Comparison of ENCODE assay signal across 1 cellular context in the genomic region with DNA sequence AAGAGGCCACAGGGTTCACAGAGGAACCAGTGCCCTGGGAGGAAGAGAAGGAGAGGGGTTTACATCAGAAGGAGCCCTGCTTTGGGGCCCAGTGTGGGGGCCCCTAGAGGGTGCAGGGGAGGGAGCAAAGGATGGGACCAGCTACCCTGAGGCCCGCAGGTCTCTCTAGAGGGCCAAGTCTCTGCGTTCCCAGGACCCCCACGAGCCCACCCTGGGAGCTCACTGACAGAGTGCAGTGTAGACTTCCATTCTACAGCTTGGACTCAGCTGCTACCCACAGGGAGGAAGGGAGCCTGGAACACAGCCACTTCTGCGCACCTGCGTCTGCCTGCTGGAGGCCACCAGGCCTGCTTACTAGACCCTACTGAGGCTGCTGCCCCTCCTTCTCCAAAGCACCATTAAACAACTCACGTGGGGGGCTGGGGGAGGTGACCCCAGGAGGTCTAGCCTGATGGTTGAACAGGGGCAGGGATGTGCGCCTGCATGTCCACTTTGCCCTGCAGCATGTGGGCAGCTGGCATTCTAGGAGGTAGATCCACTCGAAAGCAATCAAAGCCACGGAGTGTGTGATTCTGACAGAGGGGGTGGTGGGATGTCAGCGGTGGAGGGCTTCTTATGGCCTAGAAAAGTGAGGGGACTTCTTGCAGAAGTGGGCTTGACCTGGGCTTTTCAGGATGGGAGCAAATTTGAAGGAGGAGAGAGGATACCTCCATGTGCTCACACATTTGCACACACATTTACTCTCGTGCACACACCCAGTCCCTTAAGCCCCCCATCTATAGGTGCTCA.
TF ChIP-seq lines count a peak whose summit lies in the region.

No MANE protein-coding gene starts in this region.

TF ChIP-seq in HepG2, 621 proteins besides CTCF, POLR2A, EP300 and RAD21 (continued from another document):
- TF ChIP-seq, protein P1, sequence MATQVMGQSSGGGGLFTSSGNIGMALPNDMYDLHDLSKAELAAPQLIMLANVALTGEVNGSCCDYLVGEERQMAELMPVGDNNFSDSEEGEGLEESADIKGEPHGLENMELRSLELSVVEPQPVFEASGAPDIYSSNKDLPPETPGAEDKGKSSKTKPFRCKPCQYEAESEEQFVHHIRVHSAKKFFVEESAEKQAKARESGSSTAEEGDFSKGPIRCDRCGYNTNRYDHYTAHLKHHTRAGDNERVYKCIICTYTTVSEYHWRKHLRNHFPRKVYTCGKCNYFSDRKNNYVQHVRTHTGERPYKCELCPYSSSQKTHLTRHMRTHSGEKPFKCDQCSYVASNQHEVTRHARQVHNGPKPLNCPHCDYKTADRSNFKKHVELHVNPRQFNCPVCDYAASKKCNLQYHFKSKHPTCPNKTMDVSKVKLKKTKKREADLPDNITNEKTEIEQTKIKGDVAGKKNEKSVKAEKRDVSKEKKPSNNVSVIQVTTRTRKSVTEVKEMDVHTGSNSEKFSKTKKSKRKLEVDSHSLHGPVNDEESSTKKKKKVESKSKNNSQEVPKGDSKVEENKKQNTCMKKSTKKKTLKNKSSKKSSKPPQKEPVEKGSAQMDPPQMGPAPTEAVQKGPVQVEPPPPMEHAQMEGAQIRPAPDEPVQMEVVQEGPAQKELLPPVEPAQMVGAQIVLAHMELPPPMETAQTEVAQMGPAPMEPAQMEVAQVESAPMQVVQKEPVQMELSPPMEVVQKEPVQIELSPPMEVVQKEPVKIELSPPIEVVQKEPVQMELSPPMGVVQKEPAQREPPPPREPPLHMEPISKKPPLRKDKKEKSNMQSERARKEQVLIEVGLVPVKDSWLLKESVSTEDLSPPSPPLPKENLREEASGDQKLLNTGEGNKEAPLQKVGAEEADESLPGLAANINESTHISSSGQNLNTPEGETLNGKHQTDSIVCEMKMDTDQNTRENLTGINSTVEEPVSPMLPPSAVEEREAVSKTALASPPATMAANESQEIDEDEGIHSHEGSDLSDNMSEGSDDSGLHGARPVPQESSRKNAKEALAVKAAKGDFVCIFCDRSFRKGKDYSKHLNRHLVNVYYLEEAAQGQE (IDR thresholded peaks at IDR 0.05; ENCODE audit: borderline replicate concordance in 1 of 2, low read depth in 1 of 2, low read length in 2 of 2): no peak
- TF ChIP-seq, protein P2, sequence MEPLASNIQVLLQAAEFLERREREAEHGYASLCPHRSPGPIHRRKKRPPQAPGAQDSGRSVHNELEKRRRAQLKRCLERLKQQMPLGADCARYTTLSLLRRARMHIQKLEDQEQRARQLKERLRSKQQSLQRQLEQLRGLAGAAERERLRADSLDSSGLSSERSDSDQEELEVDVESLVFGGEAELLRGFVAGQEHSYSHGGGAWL (CRISPR knock-in tag; IDR thresholded peaks at IDR 0.05): no peak
- TF ChIP-seq, protein P3, sequence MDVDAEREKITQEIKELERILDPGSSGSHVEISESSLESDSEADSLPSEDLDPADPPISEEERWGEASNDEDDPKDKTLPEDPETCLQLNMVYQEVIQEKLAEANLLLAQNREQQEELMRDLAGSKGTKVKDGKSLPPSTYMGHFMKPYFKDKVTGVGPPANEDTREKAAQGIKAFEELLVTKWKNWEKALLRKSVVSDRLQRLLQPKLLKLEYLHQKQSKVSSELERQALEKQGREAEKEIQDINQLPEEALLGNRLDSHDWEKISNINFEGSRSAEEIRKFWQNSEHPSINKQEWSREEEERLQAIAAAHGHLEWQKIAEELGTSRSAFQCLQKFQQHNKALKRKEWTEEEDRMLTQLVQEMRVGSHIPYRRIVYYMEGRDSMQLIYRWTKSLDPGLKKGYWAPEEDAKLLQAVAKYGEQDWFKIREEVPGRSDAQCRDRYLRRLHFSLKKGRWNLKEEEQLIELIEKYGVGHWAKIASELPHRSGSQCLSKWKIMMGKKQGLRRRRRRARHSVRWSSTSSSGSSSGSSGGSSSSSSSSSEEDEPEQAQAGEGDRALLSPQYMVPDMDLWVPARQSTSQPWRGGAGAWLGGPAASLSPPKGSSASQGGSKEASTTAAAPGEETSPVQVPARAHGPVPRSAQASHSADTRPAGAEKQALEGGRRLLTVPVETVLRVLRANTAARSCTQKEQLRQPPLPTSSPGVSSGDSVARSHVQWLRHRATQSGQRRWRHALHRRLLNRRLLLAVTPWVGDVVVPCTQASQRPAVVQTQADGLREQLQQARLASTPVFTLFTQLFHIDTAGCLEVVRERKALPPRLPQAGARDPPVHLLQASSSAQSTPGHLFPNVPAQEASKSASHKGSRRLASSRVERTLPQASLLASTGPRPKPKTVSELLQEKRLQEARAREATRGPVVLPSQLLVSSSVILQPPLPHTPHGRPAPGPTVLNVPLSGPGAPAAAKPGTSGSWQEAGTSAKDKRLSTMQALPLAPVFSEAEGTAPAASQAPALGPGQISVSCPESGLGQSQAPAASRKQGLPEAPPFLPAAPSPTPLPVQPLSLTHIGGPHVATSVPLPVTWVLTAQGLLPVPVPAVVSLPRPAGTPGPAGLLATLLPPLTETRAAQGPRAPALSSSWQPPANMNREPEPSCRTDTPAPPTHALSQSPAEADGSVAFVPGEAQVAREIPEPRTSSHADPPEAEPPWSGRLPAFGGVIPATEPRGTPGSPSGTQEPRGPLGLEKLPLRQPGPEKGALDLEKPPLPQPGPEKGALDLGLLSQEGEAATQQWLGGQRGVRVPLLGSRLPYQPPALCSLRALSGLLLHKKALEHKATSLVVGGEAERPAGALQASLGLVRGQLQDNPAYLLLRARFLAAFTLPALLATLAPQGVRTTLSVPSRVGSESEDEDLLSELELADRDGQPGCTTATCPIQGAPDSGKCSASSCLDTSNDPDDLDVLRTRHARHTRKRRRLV (CRISPR knock-in tag; IDR thresholded peaks at IDR 0.05): no peak
- TF ChIP-seq PHF21A (CRISPR knock-in tag; IDR thresholded peaks at IDR 0.05) (no peak), ZNF17 (CRISPR knock-in tag; IDR thresholded peaks at IDR 0.05) (no peak), EED (CRISPR knock-in tag; IDR thresholded peaks at IDR 0.05) (no peak), NFRKB (IDR thresholded peaks at IDR 0.05) (no peak), KMT2A (CRISPR knock-in tag; IDR thresholded peaks at IDR 0.05) (no peak), SOX13 (IDR thresholded peaks at IDR 0.05) (no peak), SOX13 (CRISPR knock-in tag; conservative IDR thresholded peaks at IDR 0.05 in 1 of 2, IDR thresholded peaks at IDR 0.05 in 1 of 2) (no peak), HNRNPUL1 (IDR thresholded peaks at IDR 0.05; ENCODE audit: low read depth, low read length) (no peak)
- TF ChIP-seq, protein P4, sequence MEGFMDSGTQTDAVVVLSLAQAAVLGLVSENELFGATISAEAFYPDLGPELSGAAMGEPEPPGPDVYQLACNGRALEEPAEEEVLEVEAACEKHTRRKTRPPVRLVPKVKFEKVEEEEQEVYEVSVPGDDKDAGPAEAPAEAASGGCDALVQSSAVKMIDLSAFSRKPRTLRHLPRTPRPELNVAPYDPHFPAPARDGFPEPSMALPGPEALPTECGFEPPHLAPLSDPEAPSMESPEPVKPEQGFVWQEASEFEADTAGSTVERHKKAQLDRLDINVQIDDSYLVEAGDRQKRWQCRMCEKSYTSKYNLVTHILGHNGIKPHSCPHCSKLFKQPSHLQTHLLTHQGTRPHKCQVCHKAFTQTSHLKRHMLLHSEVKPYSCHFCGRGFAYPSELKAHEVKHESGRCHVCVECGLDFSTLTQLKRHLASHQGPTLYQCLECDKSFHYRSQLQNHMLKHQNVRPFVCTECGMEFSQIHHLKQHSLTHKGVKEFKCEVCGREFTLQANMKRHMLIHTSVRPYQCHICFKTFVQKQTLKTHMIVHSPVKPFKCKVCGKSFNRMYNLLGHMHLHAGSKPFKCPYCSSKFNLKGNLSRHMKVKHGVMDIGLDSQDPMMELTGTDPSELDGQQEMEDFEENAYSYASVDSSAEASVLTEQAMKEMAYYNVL (CRISPR knock-in tag; IDR thresholded peaks at IDR 0.05; ENCODE audit: borderline replicate concordance): no peak
